8 cellular contexts compared by ENCODE assay signal in the genomic region with DNA sequence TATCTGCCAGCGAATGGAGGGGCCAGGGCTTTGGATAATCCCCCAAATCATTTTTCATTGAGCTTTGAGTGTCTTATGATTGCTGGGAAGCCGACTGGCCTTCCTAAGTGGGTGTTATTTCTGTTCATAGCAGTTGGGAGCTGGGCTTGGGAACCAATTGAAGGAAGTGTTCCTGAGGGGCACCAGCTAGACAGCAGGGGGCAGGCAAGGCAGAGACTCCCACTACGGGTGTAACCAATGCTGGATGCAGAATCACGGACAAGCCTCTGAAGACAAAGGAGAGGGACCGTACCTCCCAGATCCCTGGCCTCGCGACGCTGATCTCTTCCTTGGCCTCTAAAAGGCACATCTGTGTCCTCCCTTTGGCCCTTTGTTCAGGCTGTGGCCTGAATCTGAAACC.
DNase-seq lines count a peak whose midpoint lies in the region; ATAC-seq and TF ChIP-seq lines count a peak whose summit lies in the region.

No MANE protein-coding gene starts in this region.

- no peaks in the 10 kb centered on the region for H3K9me3 ChIP-seq in CD8-positive, alpha-beta memory T cell (ENCODE audit: low read length)

- CTCF ChIA-PET in activated CD8-positive, alpha-beta T cell treated with anti-CD3 and anti-CD28 coated beads, Interleukin-2, amount 10 ng/mL, durations not matched to agents 7 days and 5 days (lab: Charles Lee), result interaction anchor here (1.0 to 1.5 kb wide), 3 partner anchors 10 to 435 kb away, joined by 4 to 7 read pairs (median 5); no protein-coding TSS in a partner anchor
- CTCF ChIA-PET in CD8-positive, alpha-beta memory T cell (lab: Charles Lee), result interaction anchor here (1.4 kb wide), 1 partner anchor 461 kb away, joined by 3 read pairs; no protein-coding TSS in a partner anchor

- DNase-seq in COLO668 (lab: John Stamatoyannopoulos, UW; ENCODE audit: unreplicated experiment) (peak; percentile 38), M059J (ENCODE audit: low read depth) (peak; percentile 12), iPS-NIHi11 (ENCODE audit: low spot score) (peak; percentile 79), type B pancreatic cell (ENCODE audit: extremely low spot score, unreplicated experiment) (no peak)
- peak; percentile 26 for DNase-seq in activated CD8-positive, alpha-beta T cell treated with anti-CD3 and anti-CD28 coated beads, Interleukin-2, amount 10 ng/mL, durations not matched to agents 7 days and 5 days
- DNase-seq in CD8-positive, alpha-beta memory T cell, result no peak
- DNase-seq in T-helper 2 cell treated with Interferon-gamma antibody and Interleukin-4, amounts not matched to agents 5 μg/mL and 100 μg/mL, for 36 hours (ENCODE audit: low spot score), result no peak

- no peaks in the 10 kb centered on the region for H3K36me3 ChIP-seq in CD8-positive, alpha-beta memory T cell (ENCODE audit: insufficient read depth, low read length)

- peaks cover 17% of the 10 kb centered on the region for H3K27me3 Mint-ChIP-seq in activated CD8-positive, alpha-beta T cell treated with anti-CD3 and anti-CD28 coated beads, Interleukin-2, amount 10 ng/mL, durations not matched to agents 7 days and 5 days (ENCODE audit: low read depth)
- H3K27me3 Mint-ChIP-seq in type B pancreatic cell, result peaks cover 56% of the 10 kb centered on the region
- peaks cover 24 to 52% of the 10 kb centered on the region in 2 donors for H3K27me3 Mint-ChIP-seq in CD8-positive, alpha-beta memory T cell
- H3K27me3 Mint-ChIP-seq in T-helper 2 cell treated with Interferon-gamma antibody and Interleukin-4, amounts not matched to agents 5 μg/mL and 100 μg/mL, for 36 hours (ENCODE audit: low read depth), result peaks cover 13% of the 10 kb centered on the region

- H3K36me3 Mint-ChIP-seq in activated CD8-positive, alpha-beta T cell treated with anti-CD3 and anti-CD28 coated beads, Interleukin-2, amount 10 ng/mL, durations not matched to agents 7 days and 5 days (ENCODE audit: low read depth), result no peaks in the 10 kb centered on the region
- no peaks in the 10 kb centered on the region for H3K36me3 Mint-ChIP-seq in type B pancreatic cell
- no peaks in the 10 kb centered on the region for H3K36me3 Mint-ChIP-seq in CD8-positive, alpha-beta memory T cell
- H3K36me3 Mint-ChIP-seq in T-helper 2 cell treated with Interferon-gamma antibody and Interleukin-4, amounts not matched to agents 5 μg/mL and 100 μg/mL, for 36 hours (ENCODE audit: low read depth), result no peaks in the 10 kb centered on the region

- H3K9me3 Mint-ChIP-seq in activated CD8-positive, alpha-beta T cell treated with anti-CD3 and anti-CD28 coated beads, Interleukin-2, amount 10 ng/mL, durations not matched to agents 7 days and 5 days (ENCODE audit: insufficient read depth), result no peaks in the 10 kb centered on the region
- H3K9me3 Mint-ChIP-seq in type B pancreatic cell, result no peaks in the 10 kb centered on the region
- H3K9me3 Mint-ChIP-seq in CD8-positive, alpha-beta memory T cell, result no peaks in the 10 kb centered on the region
- no peaks in the 10 kb centered on the region for H3K9me3 Mint-ChIP-seq in T-helper 2 cell treated with Interferon-gamma antibody and Interleukin-4, amounts not matched to agents 5 μg/mL and 100 μg/mL, for 36 hours

- no peak overlapping the region for H3K4me3 Mint-ChIP-seq in activated CD8-positive, alpha-beta T cell treated with anti-CD3 and anti-CD28 coated beads, Interleukin-2, amount 10 ng/mL, durations not matched to agents 7 days and 5 days
- H3K4me3 Mint-ChIP-seq in type B pancreatic cell, result no peak overlapping the region
- H3K4me3 Mint-ChIP-seq in CD8-positive, alpha-beta memory T cell, result no peak overlapping the region
- H3K4me3 Mint-ChIP-seq in T-helper 2 cell treated with Interferon-gamma antibody and Interleukin-4, amounts not matched to agents 5 μg/mL and 100 μg/mL, for 36 hours, result no peak overlapping the region

- no peak overlapping the region for H3K27ac ChIP-seq in CD8-positive, alpha-beta memory T cell (ENCODE audit: low read depth, low read length)

- no peak overlapping the region for H3K27ac Mint-ChIP-seq in activated CD8-positive, alpha-beta T cell treated with anti-CD3 and anti-CD28 coated beads, Interleukin-2, amount 10 ng/mL, durations not matched to agents 7 days and 5 days
- no peak overlapping the region for H3K27ac Mint-ChIP-seq in type B pancreatic cell
- H3K27ac Mint-ChIP-seq in CD8-positive, alpha-beta memory T cell, result no peak overlapping the region
- H3K27ac Mint-ChIP-seq in T-helper 2 cell treated with Interferon-gamma antibody and Interleukin-4, amounts not matched to agents 5 μg/mL and 100 μg/mL, for 36 hours, result no peak overlapping the region

- ATAC-seq in activated CD8-positive, alpha-beta T cell treated with anti-CD3 and anti-CD28 coated beads, Interleukin-2, amount 10 ng/mL, durations not matched to agents 7 days and 5 days, result no peak
- no peak for ATAC-seq in GM19023 (IDR thresholded peaks at IDR 0.05; ENCODE audit: unreplicated experiment)

- no peaks in the 10 kb centered on the region for H3K4me1 Mint-ChIP-seq in activated CD8-positive, alpha-beta T cell treated with anti-CD3 and anti-CD28 coated beads, Interleukin-2, amount 10 ng/mL, durations not matched to agents 7 days and 5 days (ENCODE audit: low read depth)
- no peaks in the 10 kb centered on the region for H3K4me1 Mint-ChIP-seq in type B pancreatic cell (ENCODE audit: unreplicated experiment)
- no peaks in the 10 kb centered on the region for H3K4me1 Mint-ChIP-seq in CD8-positive, alpha-beta memory T cell
- H3K4me1 Mint-ChIP-seq in T-helper 2 cell treated with Interferon-gamma antibody and Interleukin-4, amounts not matched to agents 5 μg/mL and 100 μg/mL, for 36 hours (ENCODE audit: low read depth), result no peaks in the 10 kb centered on the region

- no peaks in the 10 kb centered on the region for H3K27me3 ChIP-seq in CD8-positive, alpha-beta memory T cell (ENCODE audit: insufficient read depth, low read length, poor library complexity, severe bottlenecking)

- peak; percentile 75 for TF ChIP-seq CTCF in type B pancreatic cell (conservative IDR thresholded peaks at IDR 0.05)

- H3K4me3 ChIP-seq in CD8-positive, alpha-beta memory T cell (ENCODE audit: low read length), result no peak overlapping the region

- H3K4me1 ChIP-seq in CD8-positive, alpha-beta memory T cell (ENCODE audit: insufficient read depth, low read length), result no peaks in the 10 kb centered on the region

- POLR2A ChIA-PET in activated CD8-positive, alpha-beta T cell treated with anti-CD3 and anti-CD28 coated beads, Interleukin-2, amount 10 ng/mL, durations not matched to agents 7 days and 5 days (lab: Charles Lee), result no interaction called here
- POLR2A ChIA-PET in CD8-positive, alpha-beta memory T cell (lab: Charles Lee), result no interaction called here

Comparison
In these comparisons a context has a peak if more than half of its experiments do, and no peak if none do; other contexts are left out.
1. DNase-seq: peak in COLO668 (single experiment), M059J (single experiment), activated CD8-positive, alpha-beta T cell treated with anti-CD3 and anti-CD28 coated beads, Interleukin-2, amount 10 ng/mL, durations not matched to agents 7 days and 5 days (single experiment) and iPS-NIHi11 (single experiment); none in type B pancreatic cell (single experiment), CD8-positive, alpha-beta memory T cell (0 of 5) and T-helper 2 cell treated with Interferon-gamma antibody and Interleukin-4, amounts not matched to agents 5 μg/mL and 100 μg/mL, for 36 hours (single experiment).